Comparison of ENCODE assay signal across 9 cellular contexts in the genomic region with DNA sequence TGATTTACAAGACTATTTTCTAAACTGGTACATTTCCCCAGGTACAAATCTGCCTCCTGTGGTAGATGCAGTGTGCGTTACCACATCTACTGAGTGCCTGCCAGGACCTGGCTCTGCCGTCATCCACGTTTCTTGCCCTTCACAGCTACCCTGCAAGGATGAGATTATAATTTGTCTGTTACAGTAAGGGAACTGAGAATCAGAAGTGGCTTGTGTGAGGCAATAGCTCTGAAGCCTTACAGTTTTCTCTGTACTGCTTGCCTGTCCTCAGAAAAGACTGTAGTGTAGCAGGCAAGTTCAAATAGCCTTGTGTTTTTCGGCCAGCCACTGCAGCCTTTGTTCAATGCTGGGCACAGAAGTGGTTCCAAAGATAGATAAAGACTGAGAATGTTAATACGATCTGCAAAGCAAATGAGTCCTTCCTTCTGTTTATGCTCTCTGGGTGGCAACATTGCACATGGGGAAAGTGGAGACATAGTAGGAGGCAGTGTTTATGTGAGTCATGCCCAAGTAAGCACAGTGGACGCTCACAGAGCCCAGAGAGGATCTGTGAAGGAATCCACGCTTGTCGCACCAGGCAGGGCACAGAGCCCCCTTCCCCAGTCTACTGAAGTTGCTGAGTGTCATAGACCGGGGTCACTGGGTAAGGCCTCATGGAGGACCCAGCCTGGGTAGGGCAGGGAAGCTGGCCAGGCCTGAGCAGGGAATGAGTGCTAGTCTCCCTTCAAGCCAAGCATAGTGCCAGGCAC. TPM values are rescaled to one million over a fixed set of nuclear protein-coding genes. Genes with fewer than 3 reads are reported as not detected.
A peak's percentile ranks its signal among the peaks of the same experiment; 100 is the strongest.
DNase-seq lines count a peak whose midpoint lies in the region; ATAC-seq and TF ChIP-seq lines count a peak whose summit lies in the region.
"Had no signal": no experiment of that assay in that cellular context is flagged by ENCODE, and none has a peak within 500 bp of the region (broad histone marks: within the 10 kb centered on the region; RNA-seq: fewer than 3 reads in every experiment).

No MANE protein-coding gene starts in this region.

- H3K27me3 Mint-ChIP-seq in CD4-positive, alpha-beta T cell: no peaks in the 10 kb centered on the region

- H3K27me3 ChIP-seq in ACC112 (ENCODE audit: insufficient read depth, low read length): no peaks in the 10 kb centered on the region
- H3K27me3 ChIP-seq in CD4-positive, alpha-beta T cell (ENCODE audit: control insufficient read depth, insufficient read depth, low read length): no peaks in the 10 kb centered on the region

- no peak overlapping the region for H3K27ac Mint-ChIP-seq in CD4-positive, alpha-beta T cell

- no peaks in the 10 kb centered on the region for H3K36me3 Mint-ChIP-seq in CD4-positive, alpha-beta T cell (ENCODE audit: low read depth)
- H3K36me3 Mint-ChIP-seq: naive B cell had no signal

- no peaks in the 10 kb centered on the region for H3K36me3 ChIP-seq in ACC112 (ENCODE audit: insufficient read depth, low read length)

- H3K4me1 ChIP-seq in ACC112 (ENCODE audit: control insufficient read depth, insufficient read depth, low read length, unreplicated experiment): peaks cover 50% of the 10 kb centered on the region

- no peaks in the 10 kb centered on the region for H3K9me3 Mint-ChIP-seq in CD4-positive, alpha-beta T cell
- H3K9me3 Mint-ChIP-seq: naive B cell had no signal

- intact Hi-C loops in CD4-positive, alpha-beta T cell (cut with DNase I, micrococcal nuclease): no loop called here

- no peak for ATAC-seq in CD4-positive, alpha-beta T cell (ENCODE audit: poor library complexity)

- H3K4me3 Mint-ChIP-seq in CD4-positive, alpha-beta T cell: no peak overlapping the region
- H3K4me3 Mint-ChIP-seq: naive B cell had no signal

- DNase-seq in NCI-H526 treated with DMSO at 0.1 percent for 48 hours (lab: John Stamatoyannopoulos, UW) (peak; percentile 15), choroid plexus epithelial cell (ENCODE audit: low read depth) (peak; percentile 93), middle frontal gyrus (ENCODE audit: extremely low spot score, low spot score) (peak; percentile 49), T1000 (lab: John Stamatoyannopoulos, UW) (no peak), T-helper 9 cell (no peak), DMS153 (lab: John Stamatoyannopoulos, UW) (no peak)
- DNase-seq in CD4-positive, alpha-beta T cell: no peak
- DNase-seq: naive B cell had no signal

- H3K79me2 ChIP-seq in ACC112 (ENCODE audit: control insufficient read depth, insufficient read depth, low read length, unreplicated experiment): no peaks in the 10 kb centered on the region

- peaks cover 25% of the 10 kb centered on the region for H3K4me1 Mint-ChIP-seq in CD4-positive, alpha-beta T cell (ENCODE audit: low read depth)
- H3K4me1 Mint-ChIP-seq: naive B cell had no signal

- POLR2A ChIA-PET in CD4-positive, alpha-beta T cell (lab: Charles Lee): no interaction called here

- CTCF ChIA-PET in CD4-positive, alpha-beta T cell (lab: Charles Lee): interaction anchor here (1.0 kb wide), 1 partner anchor 9 kb away, joined by 3 read pairs; no protein-coding TSS in a partner anchor

- no peaks in the 10 kb centered on the region for H3K9me3 ChIP-seq in CD4-positive, alpha-beta T cell (ENCODE audit: control insufficient read depth, low read length)

- TF ChIP-seq CTCF in choroid plexus epithelial cell (conservative IDR thresholded peaks at IDR 0.05; ENCODE audit: low read depth, low read length): peak; percentile 30
- TF ChIP-seq CTCF in CD4-positive, alpha-beta T cell (IDR thresholded peaks at IDR 0.05): no peak

- H3K4me3 ChIP-seq in ACC112 (ENCODE audit: low read depth, low read length): no peak overlapping the region; the same call in 1 of the 2 replicates
- no peak overlapping the region for H3K4me3 ChIP-seq in choroid plexus epithelial cell (ENCODE audit: low read depth, low read length)

- H2AFZ ChIP-seq in ACC112 (ENCODE audit: low read length, unreplicated experiment): peak overlapping the region; percentile 46

- H3K27ac ChIP-seq in ACC112 (ENCODE audit: low read depth, low read length): peak overlapping the region; percentile 70
- no peak overlapping the region for H3K27ac ChIP-seq in CD4-positive, alpha-beta T cell (ENCODE audit: low read depth, low read length)

RNA-seq across cellular contexts. Expression of a gene that starts 49.1 kb away (rescaled TPM):
- 10 to 100 TPM; 12.8 to 14.1 TPM for total RNA-seq in CD4-positive, alpha-beta T cell

Comparison
In these comparisons a context has a peak if more than half of its experiments do, and no peak if none do; other contexts are left out.
1. DNase-seq: peak in NCI-H526 treated with DMSO at 0.1 percent for 48 hours (single experiment), choroid plexus epithelial cell (single experiment) and middle frontal gyrus (single experiment); none in T1000 (single experiment), CD4-positive, alpha-beta T cell (0 of 10), T-helper 9 cell (single experiment) and DMS153 (single experiment).